Comparison of ENCODE assay signal across 9 cellular contexts in the genomic region with DNA sequence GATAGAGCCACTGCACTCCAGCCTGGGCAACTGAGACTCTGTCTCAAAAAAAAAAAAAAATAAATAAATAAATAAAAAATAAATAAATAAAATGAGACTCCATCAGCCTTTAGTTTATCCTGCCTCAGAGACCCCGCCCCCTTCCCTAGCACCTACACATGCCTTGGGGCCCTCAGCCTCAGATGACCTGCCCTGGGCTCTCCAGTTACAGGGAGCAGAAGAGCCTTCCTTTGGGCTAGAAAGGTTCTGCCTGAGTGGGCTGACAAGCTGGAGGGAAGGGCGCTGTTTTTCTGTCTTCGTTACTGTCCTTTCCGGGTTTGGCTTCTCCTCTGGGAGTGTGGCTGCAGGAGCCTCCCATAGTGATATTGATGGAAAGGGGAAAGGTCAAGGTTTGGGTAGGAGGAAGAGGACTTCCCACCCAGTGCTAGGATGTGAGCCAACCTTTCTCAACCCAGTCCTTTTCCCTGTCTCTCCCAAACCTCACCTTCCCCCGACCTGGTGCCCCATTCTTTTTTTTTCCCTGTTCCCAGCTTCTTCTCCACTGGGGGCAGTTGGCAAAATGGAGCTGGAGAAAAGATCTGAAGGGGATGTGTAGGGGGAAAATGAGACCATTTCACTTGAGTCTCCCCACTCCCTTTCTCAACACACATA. TPM values are rescaled to one million over a fixed set of nuclear protein-coding genes. Genes with fewer than 3 reads are reported as not detected.
DNase-seq lines count a peak whose midpoint lies in the region; ATAC-seq and TF ChIP-seq lines count a peak whose summit lies in the region.
"Had no signal": no experiment of that assay in that cellular context is flagged by ENCODE, and none has a peak within 500 bp of the region (broad histone marks: within the 10 kb centered on the region; RNA-seq: fewer than 3 reads in every experiment).

No MANE protein-coding gene starts in this region.

- H2BK5ac ChIP-seq in mesendoderm (ENCODE audit: low read length), result no peak overlapping the region

- no peak overlapping the region for H2BK15ac ChIP-seq in mesendoderm (replicated peaks; ENCODE audit: low read depth)

- no peak for ATAC-seq in stimulated activated naive CD8-positive, alpha-beta T cell treated with anti-CD3 and anti-CD28 coated beads, Interleukin-15, Interleukin-2, amounts not matched to agents 100 U/mL and 50 U/mL, for 24 hours
- ATAC-seq in HG03108 (IDR thresholded peaks at IDR 0.05; ENCODE audit: unreplicated experiment) (no peak), mucosa of descending colon (no peak)

- H3K9ac ChIP-seq in mesendoderm (ENCODE audit: low read length), result peak overlapping the region; percentile 82

- no peak for TF ChIP-seq CTCF in mucosa of descending colon (IDR thresholded peaks at IDR 0.05)

- TF ChIP-seq POLR2A in erythroblast (IDR thresholded peaks at IDR 0.05; ENCODE audit: low read length), result no peak

- no peak overlapping the region for H2BK120ac ChIP-seq in mesendoderm (ENCODE audit: low read depth, low read length)

- no peaks in the 10 kb centered on the region for H3K9me3 ChIP-seq in mucosa of descending colon

- H3K36me3 ChIP-seq in mesendoderm (ENCODE audit: control insufficient read depth, insufficient read depth, low read length) (peaks cover 8% of the 10 kb centered on the region), mucosa of descending colon (ENCODE audit: low read depth) (peaks cover 8% of the 10 kb centered on the region)

- no CpG with 5 or more reads among the region's 5 CpGs for WGBS in mesendoderm (ENCODE audit: extremely low coverage, insufficient coverage, low lambda C conversion rate)

- no peak for DNase-seq in stimulated activated naive CD8-positive, alpha-beta T cell treated with anti-CD3 and anti-CD28 coated beads, Interleukin-15, Interleukin-2, amounts not matched to agents 100 U/mL and 50 U/mL, for 24 hours
- no peak for DNase-seq in activated T-helper 1 cell treated with anti-CD3 and anti-CD28 coated beads, Interleukin-12 subunit alpha, Interleukin-12 subunit beta, Interleukin-2, Interleukin-4 antibody, amounts not matched to agents 30 ng/mL and 10 ng/mL and 1 ng/mL, durations not matched to agents 14 hours and 24 hours and 36 hours (ENCODE audit: low spot score)
- DNase-seq in mesendoderm (peak; percentile 30), SIG-M5 (lab: John Stamatoyannopoulos, UW) (no peak), mucosa of descending colon (no peak), erythroblast (lab: John Stamatoyannopoulos, UW) (no peak)

- H3K4me3 Mint-ChIP-seq in stimulated activated naive CD8-positive, alpha-beta T cell treated with anti-CD3 and anti-CD28 coated beads, Interleukin-15, Interleukin-2, amounts not matched to agents 100 ng/mL and 50 ng/mL, for 24 hours, result peak overlapping the region; percentile 99
- peak overlapping the region; percentile 100 for H3K4me3 Mint-ChIP-seq in activated T-helper 1 cell treated with anti-CD3 and anti-CD28 coated beads, Interleukin-12 subunit alpha, Interleukin-12 subunit beta, Interleukin-2, Interleukin-4 antibody, amounts not matched to agents 30 ng/mL and 10 ng/mL and 1 ng/mL, durations not matched to agents 14 hours and 24 hours and 36 hours

- H2AK5ac ChIP-seq in mesendoderm (ENCODE audit: low read length), result no peak overlapping the region

- H3K4ac ChIP-seq in mesendoderm (ENCODE audit: low read depth, low read length), result no peak overlapping the region

- no peak overlapping the region for H3K18ac ChIP-seq in mesendoderm (ENCODE audit: low read length)

- no peak overlapping the region for H3K23ac ChIP-seq in mesendoderm (ENCODE audit: low read length)

- H3K9me3 Mint-ChIP-seq in stimulated activated naive CD8-positive, alpha-beta T cell treated with anti-CD3 and anti-CD28 coated beads, Interleukin-15, Interleukin-2, amounts not matched to agents 100 ng/mL and 50 ng/mL, for 24 hours, result no peaks in the 10 kb centered on the region
- no peaks in the 10 kb centered on the region for H3K9me3 Mint-ChIP-seq in activated T-helper 1 cell treated with anti-CD3 and anti-CD28 coated beads, Interleukin-12 subunit alpha, Interleukin-12 subunit beta, Interleukin-2, Interleukin-4 antibody, amounts not matched to agents 30 ng/mL and 10 ng/mL and 1 ng/mL, durations not matched to agents 14 hours and 24 hours and 36 hours

- peaks cover 27% of the 10 kb centered on the region for H3K36me3 Mint-ChIP-seq in stimulated activated naive CD8-positive, alpha-beta T cell treated with anti-CD3 and anti-CD28 coated beads, Interleukin-15, Interleukin-2, amounts not matched to agents 100 ng/mL and 50 ng/mL, for 24 hours (ENCODE audit: low read depth)
- H3K36me3 Mint-ChIP-seq in activated T-helper 1 cell treated with anti-CD3 and anti-CD28 coated beads, Interleukin-12 subunit alpha, Interleukin-12 subunit beta, Interleukin-2, Interleukin-4 antibody, amounts not matched to agents 30 ng/mL and 10 ng/mL and 1 ng/mL, durations not matched to agents 14 hours and 24 hours and 36 hours (ENCODE audit: low read depth), result peaks cover 20% of the 10 kb centered on the region

- peaks cover 3% of the 10 kb centered on the region for H3K27me3 Mint-ChIP-seq in stimulated activated naive CD8-positive, alpha-beta T cell treated with anti-CD3 and anti-CD28 coated beads, Interleukin-15, Interleukin-2, amounts not matched to agents 100 ng/mL and 50 ng/mL, for 24 hours
- peaks cover 4% of the 10 kb centered on the region for H3K27me3 Mint-ChIP-seq in activated T-helper 1 cell treated with anti-CD3 and anti-CD28 coated beads, Interleukin-12 subunit alpha, Interleukin-12 subunit beta, Interleukin-2, Interleukin-4 antibody, amounts not matched to agents 30 ng/mL and 10 ng/mL and 1 ng/mL, durations not matched to agents 14 hours and 24 hours and 36 hours (ENCODE audit: insufficient read depth)

- intact Hi-C loops in activated T-helper 1 cell treated with anti-CD3 and anti-CD28 coated beads, Interleukin-12 subunit alpha, Interleukin-12 subunit beta, Interleukin-2, Interleukin-4 antibody, amounts not matched to agents 30 ng/mL and 10 ng/mL and 1 ng/mL, durations not matched to agents 14 hours and 24 hours and 36 hours (cut with micrococcal nuclease), result loop anchor here (5.0 to 10.0 kb wide), 2 partner anchors 158 to 294 kb away; a partner anchor contains a TSS
- intact Hi-C loops in mucosa of descending colon (cut with DNase I, micrococcal nuclease), result no loop called here

- H3K56ac ChIP-seq in mesendoderm (ENCODE audit: low read length), result peak overlapping the region; percentile 81

- peaks cover 11% of the 10 kb centered on the region for H3K79me1 ChIP-seq in mesendoderm (ENCODE audit: low read length)

- peaks cover 18% of the 10 kb centered on the region for H3K79me2 ChIP-seq in mesendoderm (ENCODE audit: control insufficient read depth, insufficient read depth, low read length)

- peak overlapping the region; percentile 94 for H3K27ac Mint-ChIP-seq in stimulated activated naive CD8-positive, alpha-beta T cell treated with anti-CD3 and anti-CD28 coated beads, Interleukin-15, Interleukin-2, amounts not matched to agents 100 ng/mL and 50 ng/mL, for 24 hours
- peak overlapping the region; percentile 83 for H3K27ac Mint-ChIP-seq in activated T-helper 1 cell treated with anti-CD3 and anti-CD28 coated beads, Interleukin-12 subunit alpha, Interleukin-12 subunit beta, Interleukin-2, Interleukin-4 antibody, amounts not matched to agents 30 ng/mL and 10 ng/mL and 1 ng/mL, durations not matched to agents 14 hours and 24 hours and 36 hours

- peaks cover 3% of the 10 kb centered on the region for H3K4me1 ChIP-seq in mesendoderm (ENCODE audit: control insufficient read depth, low read depth, low read length)
- peaks cover 21% of the 10 kb centered on the region for H3K4me1 ChIP-seq in mucosa of descending colon (ENCODE audit: low read depth)

- H4K5ac ChIP-seq in mesendoderm (ENCODE audit: low read length), result no peak overlapping the region

- H3K4me3 ChIP-seq in mesendoderm (ENCODE audit: low read length), result no peak overlapping the region
- no peak overlapping the region for H3K4me3 ChIP-seq in mucosa of descending colon

- H3K4me2 ChIP-seq in mesendoderm (ENCODE audit: low read length), result no peak overlapping the region

- H3K27me3 ChIP-seq in mesendoderm (ENCODE audit: insufficient read depth, low read length, poor library complexity), result no peaks in the 10 kb centered on the region

- H3K4me1 Mint-ChIP-seq in stimulated activated naive CD8-positive, alpha-beta T cell treated with anti-CD3 and anti-CD28 coated beads, Interleukin-15, Interleukin-2, amounts not matched to agents 100 ng/mL and 50 ng/mL, for 24 hours (ENCODE audit: low read depth), result peaks cover 40% of the 10 kb centered on the region
- peaks cover 35% of the 10 kb centered on the region for H3K4me1 Mint-ChIP-seq in activated T-helper 1 cell treated with anti-CD3 and anti-CD28 coated beads, Interleukin-12 subunit alpha, Interleukin-12 subunit beta, Interleukin-2, Interleukin-4 antibody, amounts not matched to agents 30 ng/mL and 10 ng/mL and 1 ng/mL, durations not matched to agents 14 hours and 24 hours and 36 hours (ENCODE audit: low read depth)

- no peak overlapping the region for H4K8ac ChIP-seq in mesendoderm (ENCODE audit: low read depth, low read length)

- peak overlapping the region; percentile 98 for H3K27ac ChIP-seq in mesendoderm (ENCODE audit: low read depth, low read length)

RNA-seq across cellular contexts. Expression of a gene that starts 1.5 kb away (rescaled TPM):
- 267 TPM in 2 replicates for total RNA-seq in activated T-helper 1 cell treated with anti-CD3 and anti-CD28 coated beads, Interleukin-12 subunit alpha, Interleukin-12 subunit beta, Interleukin-2, Interleukin-4 antibody, amounts not matched to agents 30 ng/mL and 10 ng/mL and 1 ng/mL, durations not matched to agents 14 hours and 24 hours and 36 hours
- polyA plus RNA-seq in mesendoderm (2013, experiment 1 of 2), result 150 TPM
- polyA plus RNA-seq in mesendoderm (2013, experiment 2 of 2), result 150 TPM
- 100 to 1,000 TPM; 116 to 143 (median 135) TPM for total RNA-seq in mucosa of descending colon

RNA-seq across cellular contexts. Expression of a gene that starts 1.7 kb away (rescaled TPM):
- total RNA-seq in activated T-helper 1 cell treated with anti-CD3 and anti-CD28 coated beads, Interleukin-12 subunit alpha, Interleukin-12 subunit beta, Interleukin-2, Interleukin-4 antibody, amounts not matched to agents 30 ng/mL and 10 ng/mL and 1 ng/mL, durations not matched to agents 14 hours and 24 hours and 36 hours, result 0.34 TPM in 1 of 2 replicates, not detected in the other
- polyA plus RNA-seq in mesendoderm (2013, experiment 1 of 2), result 5.4 TPM
- polyA plus RNA-seq in mesendoderm (2013, experiment 2 of 2), result 5.8 TPM
- not detected for total RNA-seq in mucosa of descending colon

RNA-seq across cellular contexts. Expression of a gene that starts 19.4 kb away (rescaled TPM):
- total RNA-seq in activated T-helper 1 cell treated with anti-CD3 and anti-CD28 coated beads, Interleukin-12 subunit alpha, Interleukin-12 subunit beta, Interleukin-2, Interleukin-4 antibody, amounts not matched to agents 30 ng/mL and 10 ng/mL and 1 ng/mL, durations not matched to agents 14 hours and 24 hours and 36 hours, result 80.4 and 89.5 TPM in 2 replicates
- polyA plus RNA-seq in mesendoderm (2013, experiment 1 of 2), result 20.2 TPM
- 20.8 TPM for polyA plus RNA-seq in mesendoderm (2013, experiment 2 of 2)
- total RNA-seq in mucosa of descending colon, result 10 to 100 TPM; 14.4 to 44.9 (median 18.9) TPM

RNA-seq across cellular contexts. Expression of a gene that starts 24.4 kb away (rescaled TPM):
- total RNA-seq in activated T-helper 1 cell treated with anti-CD3 and anti-CD28 coated beads, Interleukin-12 subunit alpha, Interleukin-12 subunit beta, Interleukin-2, Interleukin-4 antibody, amounts not matched to agents 30 ng/mL and 10 ng/mL and 1 ng/mL, durations not matched to agents 14 hours and 24 hours and 36 hours, result 0.18 and 0.76 TPM in 2 replicates
- polyA plus RNA-seq in mesendoderm (2013, experiment 1 of 2), result not detected
- not detected for polyA plus RNA-seq in mesendoderm (2013, experiment 2 of 2)
- not detected for total RNA-seq in mucosa of descending colon
- total RNA-seq: activated CD8-positive, alpha-beta memory T cell treated with anti-CD3 and anti-CD28 coated beads for 36 hours had no signal

RNA-seq across cellular contexts. Expression of a gene that starts 38.9 kb away (rescaled TPM):
- 1.7 and 2.0 TPM in 2 replicates for total RNA-seq in activated T-helper 1 cell treated with anti-CD3 and anti-CD28 coated beads, Interleukin-12 subunit alpha, Interleukin-12 subunit beta, Interleukin-2, Interleukin-4 antibody, amounts not matched to agents 30 ng/mL and 10 ng/mL and 1 ng/mL, durations not matched to agents 14 hours and 24 hours and 36 hours
- polyA plus RNA-seq in mesendoderm (2013, experiment 1 of 2), result 0.88 TPM
- 0.88 TPM for polyA plus RNA-seq in mesendoderm (2013, experiment 2 of 2)
- not detected for total RNA-seq in mucosa of descending colon
- total RNA-seq: activated CD8-positive, alpha-beta memory T cell treated with anti-CD3 and anti-CD28 coated beads for 36 hours had no signal
